Comparison of ENCODE assay signal across 2 cellular contexts in genomic region chrX:6735235-6735634, GRCh38.
A peak's percentile ranks its signal among the peaks of the same experiment; 100 is the strongest.
TF ChIP-seq lines count a peak whose summit lies in the region.

No MANE protein-coding gene starts in this region.

TF ChIP-seq in HepG2, 621 proteins besides CTCF, POLR2A, EP300 and RAD21 (continued from another document):
- TF ChIP-seq ZNF552 (CRISPR knock-in tag; IDR thresholded peaks at IDR 0.05; ENCODE audit: borderline replicate concordance) (no peak), TEAD2 (CRISPR knock-in tag; IDR thresholded peaks at IDR 0.05) (no peak), MAFK (conservative IDR thresholded peaks at IDR 0.05 in 1 of 2, IDR thresholded peaks at IDR 0.05 in 1 of 2; ENCODE audit: low read length in 2 of 2) (peak in 1 of 2 experiments; percentile 78; a peak in 2 of 4 replicates), ZBTB2 (CRISPR knock-in tag; IDR thresholded peaks at IDR 0.05; ENCODE audit: low read depth) (no peak), PBX2 (CRISPR knock-in tag; IDR thresholded peaks at IDR 0.05) (no peak), MAFF (IDR thresholded peaks at IDR 0.05; ENCODE audit: low read depth, low read length) (peak; percentile 25; the same call in 1 of the 2 replicates), HOMEZ (CRISPR knock-in tag; IDR thresholded peaks at IDR 0.05; ENCODE audit: low read depth) (no peak), CBFB (CRISPR knock-in tag; IDR thresholded peaks at IDR 0.05) (no peak)

TF ChIP-seq in H1, 55 proteins besides CTCF, POLR2A, EP300 and RAD21:
- TF ChIP-seq E2F6 (IDR thresholded peaks at IDR 0.05) (no peak), SUZ12 (IDR thresholded peaks at IDR 0.05; ENCODE audit: low read length) (no peak), KDM4A (IDR thresholded peaks at IDR 0.05; ENCODE audit: low read depth, low read length, severe bottlenecking) (no peak), ZNF274 (IDR thresholded peaks at IDR 0.05; ENCODE audit: borderline replicate concordance, extremely low read depth, low read length) (no peak), SIX5 (IDR thresholded peaks at IDR 0.05; ENCODE audit: low read depth, low read length) (no peak), ATF3 (IDR thresholded peaks at IDR 0.05; ENCODE audit: insufficient read depth, low read depth, low read length) (no peak), NRF1 (IDR thresholded peaks at IDR 0.05; ENCODE audit: low read depth, low read length) (no peak), TAF1 (IDR thresholded peaks at IDR 0.05; ENCODE audit: low read depth, low read length) (no peak), SIN3A (conservative IDR thresholded peaks at IDR 0.05 in 1 of 2, IDR thresholded peaks at IDR 0.05 in 1 of 2; ENCODE audit: low read depth in 1 of 2, low read length in 2 of 2) (no peak), EGR1 (IDR thresholded peaks at IDR 0.05; ENCODE audit: borderline replicate concordance, low read depth, low read length) (no peak), KDM1A (IDR thresholded peaks at IDR 0.05; ENCODE audit: borderline replicate concordance, low read length) (no peak), RNF2 (IDR thresholded peaks at IDR 0.05; ENCODE audit: borderline replicate concordance, low read depth, low read length, missing control alignments, poor library complexity, severe bottlenecking) (no peak), HDAC2 (IDR thresholded peaks at IDR 0.05; ENCODE audit: borderline replicate concordance in 1 of 2, low read depth in 2 of 2, low read length in 2 of 2) (no peak)
TF ChIP-seq in H1: peak in this region for 0.
